Comparison of ENCODE assay signal across 1 cellular context in the genomic region with DNA sequence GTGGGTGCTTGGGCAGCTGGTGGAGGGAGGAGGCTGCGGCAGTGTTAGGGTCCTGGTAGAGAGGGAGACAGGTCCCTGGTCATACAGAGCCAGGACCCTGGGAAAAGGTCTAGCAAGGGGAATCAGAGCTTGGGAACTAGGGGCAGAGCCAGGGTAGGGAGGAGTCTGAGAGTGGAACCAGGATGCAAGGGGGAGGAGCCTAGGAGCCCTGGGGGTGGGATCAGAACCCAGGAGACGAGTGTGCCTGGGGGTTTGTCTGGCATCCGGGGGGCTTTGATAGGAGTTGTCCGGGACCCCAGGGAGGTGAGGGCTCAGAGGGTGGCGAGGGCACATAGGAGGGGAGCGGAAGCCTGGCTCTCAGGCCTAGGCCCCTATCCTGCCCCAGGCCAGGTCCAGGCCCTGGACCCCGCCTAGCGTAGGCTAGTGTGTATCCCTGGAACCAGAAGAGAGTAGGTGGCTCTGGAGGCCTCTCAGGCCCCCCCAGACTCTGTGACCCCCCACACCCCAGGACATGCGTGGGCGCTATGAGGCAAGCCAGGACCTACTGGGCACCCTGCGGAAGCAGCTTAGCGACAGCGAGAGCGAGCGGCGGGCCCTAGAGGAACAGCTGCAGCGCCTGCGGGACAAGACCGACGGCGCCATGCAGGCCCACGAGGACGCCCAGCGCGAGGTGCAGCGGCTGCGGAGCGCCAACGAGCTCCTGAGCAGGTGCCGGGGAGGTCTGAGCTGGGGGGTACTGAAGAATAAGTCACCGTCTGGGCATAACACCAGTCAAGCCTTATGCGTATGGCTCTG.
A peak's percentile ranks its signal among the peaks of the same experiment; 100 is the strongest.
TF ChIP-seq lines count a peak whose summit lies in the region.

No MANE protein-coding gene starts in this region.

TF ChIP-seq in K562, 482 proteins besides CTCF, POLR2A, EP300 and RAD21:
- TF ChIP-seq, protein P1, sequence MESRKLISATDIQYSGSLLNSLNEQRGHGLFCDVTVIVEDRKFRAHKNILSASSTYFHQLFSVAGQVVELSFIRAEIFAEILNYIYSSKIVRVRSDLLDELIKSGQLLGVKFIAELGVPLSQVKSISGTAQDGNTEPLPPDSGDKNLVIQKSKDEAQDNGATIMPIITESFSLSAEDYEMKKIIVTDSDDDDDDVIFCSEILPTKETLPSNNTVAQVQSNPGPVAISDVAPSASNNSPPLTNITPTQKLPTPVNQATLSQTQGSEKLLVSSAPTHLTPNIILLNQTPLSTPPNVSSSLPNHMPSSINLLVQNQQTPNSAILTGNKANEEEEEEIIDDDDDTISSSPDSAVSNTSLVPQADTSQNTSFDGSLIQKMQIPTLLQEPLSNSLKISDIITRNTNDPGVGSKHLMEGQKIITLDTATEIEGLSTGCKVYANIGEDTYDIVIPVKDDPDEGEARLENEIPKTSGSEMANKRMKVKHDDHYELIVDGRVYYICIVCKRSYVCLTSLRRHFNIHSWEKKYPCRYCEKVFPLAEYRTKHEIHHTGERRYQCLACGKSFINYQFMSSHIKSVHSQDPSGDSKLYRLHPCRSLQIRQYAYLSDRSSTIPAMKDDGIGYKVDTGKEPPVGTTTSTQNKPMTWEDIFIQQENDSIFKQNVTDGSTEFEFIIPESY (CRISPR knock-in tag; IDR thresholded peaks at IDR 0.05), result peak; percentile 55; the same call in 1 of the 2 replicates
